Comparison of ENCODE assay signal across 1 cellular context in genomic region chr15:67370206-67370954, GRCh38.
A peak's percentile ranks its signal among the peaks of the same experiment; 100 is the strongest.
TF ChIP-seq lines count a peak whose summit lies in the region.

No MANE protein-coding gene starts in this region.

TF ChIP-seq in K562, 482 proteins besides CTCF, POLR2A, EP300 and RAD21 (continued from another document and continues in another):
- no peak for TF ChIP-seq ATF6 (CRISPR knock-in tag; IDR thresholded peaks at IDR 0.05)
- TF ChIP-seq HSF4 (CRISPR knock-in tag; IDR thresholded peaks at IDR 0.05; ENCODE audit: borderline replicate concordance), result no peak
- TF ChIP-seq ZNF584 (CRISPR knock-in tag; IDR thresholded peaks at IDR 0.05; ENCODE audit: low read depth), result no peak
- TF ChIP-seq RB1 (IDR thresholded peaks at IDR 0.05; ENCODE audit: low read depth), result no peak
- no peak for TF ChIP-seq ZC3H4 (CRISPR knock-in tag; IDR thresholded peaks at IDR 0.05; ENCODE audit: borderline replicate concordance)
- no peak for TF ChIP-seq THAP7 (CRISPR knock-in tag; IDR thresholded peaks at IDR 0.05)
- no peak for TF ChIP-seq ZNF217 (CRISPR knock-in tag; IDR thresholded peaks at IDR 0.05)
- no peak for TF ChIP-seq NR3C1 (CRISPR knock-in tag; IDR thresholded peaks at IDR 0.05)
- peak; percentile 55 for TF ChIP-seq L3MBTL2 (IDR thresholded peaks at IDR 0.05)
- no peak for TF ChIP-seq FOXA1 (IDR thresholded peaks at IDR 0.05; ENCODE audit: borderline replicate concordance)
- no peak for TF ChIP-seq ZNF184 (CRISPR knock-in tag; IDR thresholded peaks at IDR 0.05)
- no peak for TF ChIP-seq ERF (CRISPR knock-in tag; IDR thresholded peaks at IDR 0.05)
- no peak for TF ChIP-seq FUS (optimal IDR thresholded peaks at IDR 0.05; ENCODE audit: low read depth, low read length)
- TF ChIP-seq ZNF644 (tag; IDR thresholded peaks at IDR 0.05; ENCODE audit: low read depth), result no peak
- TF ChIP-seq ZNF507 (tag; conservative IDR thresholded peaks at IDR 0.05), result no peak
- TF ChIP-seq RBM39 (optimal IDR thresholded peaks at IDR 0.05; ENCODE audit: low read depth, low read length), result no peak
- no peak for TF ChIP-seq ZNF57 (CRISPR knock-in tag; IDR thresholded peaks at IDR 0.05)
- TF ChIP-seq MAZ (CRISPR knock-in tag; conservative IDR thresholded peaks at IDR 0.05 in 1 of 2, IDR thresholded peaks at IDR 0.05 in 1 of 2), result no peak
- no peak for TF ChIP-seq PHF8 (IDR thresholded peaks at IDR 0.05; ENCODE audit: borderline replicate concordance, low read length)
- TF ChIP-seq FOXJ3 (CRISPR knock-in tag; IDR thresholded peaks at IDR 0.05), result no peak
- TF ChIP-seq KDM1A (IDR thresholded peaks at IDR 0.05), result 0 out of 4 replicates have a peak, but pooled peaks of 1 of the 2 experiments have one; percentile 29
- no peak for TF ChIP-seq ZNF280B (CRISPR knock-in tag; IDR thresholded peaks at IDR 0.05)
- no peak for TF ChIP-seq CGGBP1 (CRISPR knock-in tag; IDR thresholded peaks at IDR 0.05)
- TF ChIP-seq STAT5A (IDR thresholded peaks at IDR 0.05; ENCODE audit: borderline replicate concordance, low read length), result peak; percentile 56
- TF ChIP-seq E2F1 (CRISPR knock-in tag; IDR thresholded peaks at IDR 0.05), result no peak
- TF ChIP-seq JUN (IDR thresholded peaks at IDR 0.05; ENCODE audit: borderline replicate concordance, low read depth, low read length), result no peak
- no peak for TF ChIP-seq JUN (CRISPR knock-in tag; IDR thresholded peaks at IDR 0.05; ENCODE audit: borderline replicate concordance)
- TF ChIP-seq RBM17 (IDR thresholded peaks at IDR 0.05; ENCODE audit: borderline replicate concordance, low read depth, low read length), result no peak
- no peak for TF ChIP-seq SPI1 (IDR thresholded peaks at IDR 0.05; ENCODE audit: borderline replicate concordance, low read depth, low read length)
- no peak; a peak in 1 of 4 replicates for TF ChIP-seq ARNT (IDR thresholded peaks at IDR 0.05)
- no peak for TF ChIP-seq ATF4 (CRISPR knock-in tag; IDR thresholded peaks at IDR 0.05)
- no peak for TF ChIP-seq DACH1 (IDR thresholded peaks at IDR 0.05; ENCODE audit: partially characterized antibody)
- TF ChIP-seq BCOR (IDR thresholded peaks at IDR 0.05), result no peak
- TF ChIP-seq ZNF395 (CRISPR knock-in tag; IDR thresholded peaks at IDR 0.05), result no peak
- no peak for TF ChIP-seq CEBPG (CRISPR knock-in tag; IDR thresholded peaks at IDR 0.05)
- no peak for TF ChIP-seq CEBPG (tag; conservative IDR thresholded peaks at IDR 0.05 in 1 of 2, IDR thresholded peaks at IDR 0.05 in 1 of 2)
- TF ChIP-seq ILK (tag; IDR thresholded peaks at IDR 0.05; ENCODE audit: borderline replicate concordance, low read depth), result no peak
- peak; percentile 46; the same call in 1 of the 2 replicates for TF ChIP-seq SOX6 (IDR thresholded peaks at IDR 0.05)
- TF ChIP-seq ZNF77 (CRISPR knock-in tag; IDR thresholded peaks at IDR 0.05), result no peak
- no peak for TF ChIP-seq SMAD3 (CRISPR knock-in tag; conservative IDR thresholded peaks at IDR 0.05)
- TF ChIP-seq ZNF12 (CRISPR knock-in tag; IDR thresholded peaks at IDR 0.05), result no peak
- TF ChIP-seq ZNF668 (CRISPR knock-in tag; IDR thresholded peaks at IDR 0.05), result no peak
- TF ChIP-seq FOXJ2 (tag; IDR thresholded peaks at IDR 0.05), result peak; percentile 57; the same call in 1 of the 2 replicates
- no peak for TF ChIP-seq CHD1 (IDR thresholded peaks at IDR 0.05; ENCODE audit: low read length)
- TF ChIP-seq NFXL1 (CRISPR knock-in tag; IDR thresholded peaks at IDR 0.05), result no peak
- no peak for TF ChIP-seq ZNF609 (CRISPR knock-in tag; IDR thresholded peaks at IDR 0.05; ENCODE audit: borderline replicate concordance)
- TF ChIP-seq TBL1XR1 (IDR thresholded peaks at IDR 0.05; ENCODE audit: low read length in 2 of 2), result peak in 1 of 2 experiments; percentile 57; a peak in 1 of 4 replicates
- TF ChIP-seq STAT6 (CRISPR knock-in tag; IDR thresholded peaks at IDR 0.05), result no peak
- no peak for TF ChIP-seq NELFE (IDR thresholded peaks at IDR 0.05; ENCODE audit: insufficient read depth, insufficient read length)
- TF ChIP-seq NR2C2 (CRISPR knock-in tag; IDR thresholded peaks at IDR 0.05), result no peak
- no peak for TF ChIP-seq NR2C2 (tag; IDR thresholded peaks at IDR 0.05)
- no peak for TF ChIP-seq CHCHD3 (CRISPR knock-in tag; IDR thresholded peaks at IDR 0.05)
- TF ChIP-seq ZNF311 (CRISPR knock-in tag; IDR thresholded peaks at IDR 0.05), result no peak
- no peak for TF ChIP-seq THRA (IDR thresholded peaks at IDR 0.05)
- TF ChIP-seq MXI1 (IDR thresholded peaks at IDR 0.05; ENCODE audit: low read depth, low read length), result 0 out of 2 replicates have a peak, but pooled peaks have one; percentile 33
- TF ChIP-seq USF2 (CRISPR knock-in tag; IDR thresholded peaks at IDR 0.05), result peak; percentile 63
